Comparison of ENCODE assay signal across 23 cellular contexts in genomic region chr3:129448187-129448895, GRCh38. TPM values are rescaled to one million over a fixed set of nuclear protein-coding genes. Genes with fewer than 3 reads are reported as not detected.
DNase-seq lines count a peak whose midpoint lies in the region; FAIRE-seq and TF ChIP-seq lines count a peak whose summit lies in the region.
"Had no signal": no experiment of that assay in that cellular context is flagged by ENCODE, and none has a peak within 500 bp of the region (broad histone marks: within the 10 kb centered on the region; RNA-seq: fewer than 3 reads in every experiment).

No MANE protein-coding gene starts in this region.

- H3K27ac Mint-ChIP-seq in mesothelial cell of epicardium: peak overlapping the region; percentile 26
- H3K27ac Mint-ChIP-seq: activated B cell treated with CpG ODN at 0.5 μM for 24 hours had no signal

- H3K4me1 Mint-ChIP-seq in mesothelial cell of epicardium: peaks cover 39% of the 10 kb centered on the region
- H3K4me1 Mint-ChIP-seq: activated B cell treated with CpG ODN at 0.5 μM for 24 hours, immature natural killer cell had no signal

- H3K27me3 ChIP-seq in A673 (replicated peaks; ENCODE audit: insufficient read depth, low read depth, low read length, poor library complexity) (no peaks in the 10 kb centered on the region), HUES64 (ENCODE audit: insufficient read depth, low read length) (no peaks in the 10 kb centered on the region)
- H3K27me3 ChIP-seq: BLaER1 had no signal

- H3K27ac ChIP-seq in A673 (ENCODE audit: low read depth, low read length, poor library complexity, severe bottlenecking) (peak overlapping the region; percentile 28), HUES64 (ENCODE audit: low read depth, low read length) (peak overlapping the region; percentile 47; the same call in 1 of the 2 replicates)
- H3K27ac ChIP-seq: BLaER1, skin epidermis had no signal

- H3K9me3 ChIP-seq in A673 (ENCODE audit: low read depth, low read length, poor library complexity, severe bottlenecking) (no peaks in the 10 kb centered on the region), HUES64 (ENCODE audit: insufficient read depth, low read depth, low read length) (no peaks in the 10 kb centered on the region)
- H3K9me3 ChIP-seq: BLaER1 had no signal

- no peak overlapping the region for H3K4me3 Mint-ChIP-seq in mesothelial cell of epicardium
- H3K4me3 Mint-ChIP-seq: activated B cell treated with CpG ODN at 0.5 μM for 24 hours, immature natural killer cell had no signal

- peak overlapping the region; percentile 63 for H3K9ac ChIP-seq in HUES64 (ENCODE audit: low read depth, low read length)
- H3K9ac ChIP-seq: BLaER1 had no signal

- WGBS in HUES64: 51% methylated on average over 16 of the region's 17 CpGs

- H3K4me3 ChIP-seq in A673 (ENCODE audit: low read depth, low read length, poor library complexity, severe bottlenecking) (no peak overlapping the region), HUES64 (ENCODE audit: low read length) (peak overlapping the region; percentile 29; the same call in 1 of the 2 replicates), epithelial cell of proximal tubule (ENCODE audit: low read depth, low read length) (peak overlapping the region; percentile 48)
- H3K4me3 ChIP-seq: BLaER1, skin epidermis had no signal

- no peak for FAIRE-seq in GM12892 (lab: Jason Lieb, UNC)

- H3K27me3 Mint-ChIP-seq in mesothelial cell of epicardium (ENCODE audit: low read depth): no peaks in the 10 kb centered on the region
- H3K27me3 Mint-ChIP-seq: activated B cell treated with CpG ODN at 0.5 μM for 24 hours had no signal

- no peaks in the 10 kb centered on the region for H3K9me3 Mint-ChIP-seq in mesothelial cell of epicardium
- H3K9me3 Mint-ChIP-seq: activated B cell treated with CpG ODN at 0.5 μM for 24 hours, immature natural killer cell had no signal

- CTCF ChIA-PET in A673 (lab: Charles Lee): no interaction called here

- no peak for TF ChIP-seq CTCF in A673 (conservative IDR thresholded peaks at IDR 0.05; ENCODE audit: low read depth, low read length)
- no peak for TF ChIP-seq CTCF in epithelial cell of proximal tubule (conservative IDR thresholded peaks at IDR 0.05; ENCODE audit: low read depth, low read length)
- no peak for TF ChIP-seq CTCF in mesothelial cell of epicardium (IDR thresholded peaks at IDR 0.05; ENCODE audit: unreplicated experiment)

- TF ChIP-seq POLR2A in GM12892 (IDR thresholded peaks at IDR 0.05; ENCODE audit: low read depth, low read length): no peak

- intact Hi-C loops in A673 (cut with micrococcal nuclease; ENCODE audit: unreplicated experiment): no loop called here

- H3K36me3 ChIP-seq in A673 (ENCODE audit: insufficient read depth, low read length, poor library complexity, severe bottlenecking): peaks cover 12% of the 10 kb centered on the region
- H3K36me3 ChIP-seq in HUES64 (ENCODE audit: insufficient read depth, low read length): peaks cover 11% of the 10 kb centered on the region

- no peak for DNase-seq in A673 (ENCODE audit: low spot score)
- DNase-seq in epithelial cell of proximal tubule (ENCODE audit: low read depth): peak; percentile 94
- DNase-seq in mesothelial cell of epicardium (ENCODE audit: low spot score in 2 of 2, unreplicated experiment in 2 of 2): no peak
- no peak for DNase-seq in GM12892 (ENCODE audit: insufficient read length)
- no peak for DNase-seq in NCI-H510A treated with DMSO at 0.1 percent for 48 hours (lab: John Stamatoyannopoulos, UW)
- DNase-seq in DMS153 (lab: John Stamatoyannopoulos, UW): no peak
- no peak for DNase-seq in NCI-H2171 treated with DMSO at 0.1 percent for 48 hours (lab: John Stamatoyannopoulos, UW)
- DNase-seq: activated B cell treated with CpG ODN at 0.5 μM for 24 hours; activated CD8-positive, alpha-beta memory T cell treated with anti-CD3 and anti-CD28 coated beads, Interleukin-2, amount 50 U/mL, for 48 hours; activated effector memory CD4-positive, alpha-beta T cell treated with Interleukin-2 at 50 U/mL for 16 hours; immature natural killer cell; KG1; left ventricle myocardium superior; MM.1S; NCI-H1436; NCI-H2107; SHP77 treated with DMSO at 0.1 percent for 48 hours; SW 1271; T1000 had no signal

- H3K4me1 ChIP-seq in A673 (ENCODE audit: insufficient read depth, low read length, poor library complexity, severe bottlenecking) (peaks cover 8% of the 10 kb centered on the region), HUES64 (ENCODE audit: insufficient read depth, low read length) (peaks cover 34% of the 10 kb centered on the region)
- H3K4me1 ChIP-seq: BLaER1 had no signal

- BruUV-seq in A673 (replicated peaks; lab: Mats Ljungman, UMichigan): no TSS peak

- H3K36me3 Mint-ChIP-seq in mesothelial cell of epicardium: peaks cover 14% of the 10 kb centered on the region

- POLR2A ChIA-PET in A673 (lab: Charles Lee; ENCODE audit: low non-redundant PET): no interaction called here

RNA-seq across cellular contexts. Expression of gene IFT122, which starts 8.3 kb away (rescaled TPM):
- 44.0 and 48.2 TPM in 2 replicates for total RNA-seq in A673 (2021)
- 17.8 TPM for polyA plus RNA-seq in HUES64 (2013, experiment 1 of 2)
- 21.4 TPM for polyA plus RNA-seq in HUES64 (2013, experiment 2 of 2)
- 15.2 and 19.2 TPM in 2 replicates for total RNA-seq in epithelial cell of proximal tubule
- 41.9 to 48.0 TPM (median 45.8 TPM) in 3 replicates for total RNA-seq in mesothelial cell of epicardium
- polyA plus RNA-seq in GM12892 (2012; ENCODE audit: missing spikeins): 7.1 TPM

RNA-seq across cellular contexts. Expression of gene MBD4, which starts 8.6 kb away (rescaled TPM):
- total RNA-seq in A673 (2021): 43.7 and 50.9 TPM in 2 replicates
- 34.0 TPM for polyA plus RNA-seq in HUES64 (2013, experiment 1 of 2)
- polyA plus RNA-seq in HUES64 (2013, experiment 2 of 2): 34.3 TPM
- 25.2 and 25.7 TPM in 2 replicates for total RNA-seq in epithelial cell of proximal tubule
- 26.6 to 27.1 TPM (median 26.6 TPM) in 3 replicates for total RNA-seq in mesothelial cell of epicardium
- polyA plus RNA-seq in GM12892 (2012; ENCODE audit: missing spikeins): 32.3 TPM

RNA-seq across cellular contexts. Expression of gene EFCAB12, which starts 19.9 kb away (rescaled TPM):
- 0.71 and 1.2 TPM in 2 replicates for total RNA-seq in A673 (2021)
- 0.45 TPM for polyA plus RNA-seq in HUES64 (2013, experiment 1 of 2)
- polyA plus RNA-seq in HUES64 (2013, experiment 2 of 2): 0.51 TPM
- not detected in 2 replicates for total RNA-seq in epithelial cell of proximal tubule
- 0.74 to 1.1 TPM (median 0.80 TPM) in 3 replicates for total RNA-seq in mesothelial cell of epicardium
- polyA plus RNA-seq in GM12892 (2012; ENCODE audit: missing spikeins): 0.76 TPM
- total RNA-seq: left ventricle myocardium superior, urinary bladder had no signal
